ENCODE assay signal across 22 cellular contexts in genomic region chr12:21434704-21435103, GRCh38. TPM values are rescaled to one million over a fixed set of nuclear protein-coding genes. Genes with fewer than 3 reads are reported as not detected.
A peak's percentile ranks its signal among the peaks of the same experiment; 100 is the strongest.
DNase-seq lines count a peak whose midpoint lies in the region; ATAC-seq, FAIRE-seq and TF ChIP-seq lines count a peak whose summit lies in the region.
"Had no signal": no experiment of that assay in that cellular context is flagged by ENCODE, and none has a peak within 500 bp of the region (broad histone marks: within the 10 kb centered on the region; RNA-seq: fewer than 3 reads in every experiment).

No MANE protein-coding gene starts in this region.

- H3K27me3 ChIP-seq in endothelial cell of umbilical vein (ENCODE audit: control insufficient read depth in 2 of 2, insufficient read depth in 2 of 2, low read length in 2 of 2) (no peaks in the 10 kb centered on the region), trophoblast cell (ENCODE audit: insufficient read depth, low read length) (no peaks in the 10 kb centered on the region)

- H3K9me3 ChIP-seq in endothelial cell of umbilical vein (replicated peaks; ENCODE audit: control insufficient read depth, insufficient read depth, low read length) = no peaks in the 10 kb centered on the region
- H3K9me3 ChIP-seq in trophoblast cell (ENCODE audit: insufficient read depth, low read depth, low read length) = no peaks in the 10 kb centered on the region
- H3K9me3 ChIP-seq: BE2C, Caco-2 had no signal

- no peak overlapping the region for H3K14ac ChIP-seq in trophoblast cell (ENCODE audit: low read length)

- no peak overlapping the region for H2BK120ac ChIP-seq in trophoblast cell (ENCODE audit: insufficient read depth, low read length, poor library complexity)

- dilution Hi-C loops in endothelial cell of umbilical vein (cut with MboI; ENCODE audit: extremely low pct_ligation_motif_present, low sequenced_read_pairs) = no loop called here

- intact Hi-C loops in endothelial cell of umbilical vein (cut with micrococcal nuclease) = loop anchor here (5.0 kb wide), 2 partner anchors 182 to 613 kb away; partner anchors contain the start of gene CMAS

- BruUV-seq in endothelial cell of umbilical vein (replicated peaks; lab: Mats Ljungman, UMichigan) = no TSS peak

- H2AFZ ChIP-seq in endothelial cell of umbilical vein (ENCODE audit: low read depth, low read length) (no peak overlapping the region), trophoblast cell (ENCODE audit: insufficient read depth, low read length, poor library complexity) (no peak overlapping the region)

- peak; percentile 55 for FAIRE-seq in endothelial cell of umbilical vein (lab: Jason Lieb, UNC)
- FAIRE-seq: A204.1, D721Med, HTR-8/SVneo had no signal

- H3K79me2 ChIP-seq in endothelial cell of umbilical vein (ENCODE audit: control insufficient read depth, insufficient read depth, low read length) (no peaks in the 10 kb centered on the region), trophoblast cell (ENCODE audit: control insufficient read depth, insufficient read depth, low read length, poor library complexity) (peaks cover 5% of the 10 kb centered on the region)

- no peak overlapping the region for H4K12ac ChIP-seq in trophoblast cell (ENCODE audit: low read depth, low read length)

- no peak overlapping the region for H4K91ac ChIP-seq in trophoblast cell (ENCODE audit: low read depth, low read length)

- no peaks in the 10 kb centered on the region for H4K20me1 ChIP-seq in endothelial cell of umbilical vein (replicated peaks; ENCODE audit: control insufficient read depth, extremely low read depth, insufficient read depth, low read length)

- H3K4ac ChIP-seq in trophoblast cell (ENCODE audit: low read depth, low read length) = no peak overlapping the region

- no peak for TF ChIP-seq POLR2A in endothelial cell of umbilical vein (IDR thresholded peaks at IDR 0.05; ENCODE audit: low read depth, low read length)

- no peaks in the 10 kb centered on the region for H3K9me1 ChIP-seq in endothelial cell of umbilical vein (replicated peaks; ENCODE audit: control insufficient read depth, extremely low read depth, insufficient read depth, low read length)

- POLR2A ChIA-PET in endothelial cell of umbilical vein (lab: Charles Lee) = no interaction called here

- H3K4me2 ChIP-seq in endothelial cell of umbilical vein (ENCODE audit: insufficient read depth, low read length) = no peak overlapping the region
- H3K4me2 ChIP-seq in trophoblast cell (ENCODE audit: low read length) = no peak overlapping the region

- no peak overlapping the region for H2BK12ac ChIP-seq in trophoblast cell (ENCODE audit: low read length)

- CTCF ChIA-PET in endothelial cell of umbilical vein (lab: Charles Lee) = no interaction called here

- no peak overlapping the region for H3K23ac ChIP-seq in trophoblast cell (ENCODE audit: low read length)

- TF ChIP-seq CTCF in endothelial cell of umbilical vein (IDR thresholded peaks at IDR 0.05; ENCODE audit: extremely low read depth in 1 of 2, insufficient read depth in 1 of 2, low read depth in 1 of 2, low read length in 2 of 2) = no peak

- no peaks in the 10 kb centered on the region for H3K36me3 ChIP-seq in endothelial cell of umbilical vein (ENCODE audit: control insufficient read depth in 2 of 2, extremely low read depth in 1 of 2, insufficient read depth in 2 of 2, low read length in 2 of 2)
- no peaks in the 10 kb centered on the region for H3K36me3 ChIP-seq in trophoblast cell (ENCODE audit: control insufficient read depth in 1 of 2, insufficient read depth in 2 of 2, low read length in 2 of 2)
- H3K36me3 ChIP-seq: BE2C had no signal

- DNase-seq in ELR (ENCODE audit: low read depth) (peak; percentile 38), M059J (ENCODE audit: low read depth) (peak; percentile 23), endothelial cell of umbilical vein (ENCODE audit: low read depth, low spot score) (peak; percentile 34), trophoblast cell (peak; percentile 13 to 79), COLO668 (lab: John Stamatoyannopoulos, UW; ENCODE audit: unreplicated experiment) (no peak), cortex of kidney (lab: John Stamatoyannopoulos, UW) (no peak), nucleus accumbens (lab: John Stamatoyannopoulos, UW) (no peak)
- DNase-seq: ACHN; BE2C; C1 segment of cervical spinal cord; Caco-2; CD4-positive, CD25-positive, alpha-beta regulatory T cell; CD8-positive, alpha-beta memory T cell; GF-D8; GOT3; H9; IMR-90; KBM-7 had no signal

- WGBS in trophoblast cell (ENCODE audit: extremely low coverage, insufficient coverage, insufficient read length) = no CpG with 5 or more reads among the region's 2 CpGs

- H3K18ac ChIP-seq in trophoblast cell (ENCODE audit: low read length) = no peak overlapping the region

- H3K4me3 ChIP-seq in endothelial cell of umbilical vein (replicated peaks in 1 of 3; ENCODE audit: insufficient read depth in 1 of 3, low read depth in 1 of 3, low read length in 3 of 3) = no peak overlapping the region
- H3K4me3 ChIP-seq in trophoblast cell (ENCODE audit: low read depth, low read length) = no peak overlapping the region

- H3K9ac ChIP-seq in endothelial cell of umbilical vein (replicated peaks; ENCODE audit: extremely low read depth, insufficient read depth, low read length) (no peak overlapping the region), trophoblast cell (ENCODE audit: low read length) (no peak overlapping the region)

- peaks cover 9% of the 10 kb centered on the region for H3K79me1 ChIP-seq in trophoblast cell (ENCODE audit: low read length)

- H4K8ac ChIP-seq in trophoblast cell (ENCODE audit: low read depth, low read length) = no peak overlapping the region

- no peak for ATAC-seq in HG03457 (IDR thresholded peaks at IDR 0.05; ENCODE audit: unreplicated experiment)

- H3K4me1 ChIP-seq in endothelial cell of umbilical vein (ENCODE audit: control insufficient read depth, extremely low read depth, insufficient read depth, low read length) (peaks cover 4% of the 10 kb centered on the region), trophoblast cell (ENCODE audit: control insufficient read depth in 1 of 2, insufficient read depth in 2 of 2, low read length in 2 of 2) (no peaks in the 10 kb centered on the region)
- H3K4me1 ChIP-seq: BE2C had no signal

- no peak overlapping the region for H2BK5ac ChIP-seq in trophoblast cell (ENCODE audit: low read depth, low read length, poor library complexity)

- H3K27ac ChIP-seq in endothelial cell of umbilical vein (ENCODE audit: insufficient read depth, low read depth, low read length) (no peak overlapping the region), trophoblast cell (ENCODE audit: low read depth, low read length) (no peak overlapping the region)

- H2AK5ac ChIP-seq in trophoblast cell (ENCODE audit: low read length) = no peak overlapping the region

TF ChIP-seq in endothelial cell of umbilical vein, 7 proteins besides CTCF, POLR2A, EP300 and RAD21:
- TF ChIP-seq MAX (IDR thresholded peaks at IDR 0.05; ENCODE audit: insufficient read depth, insufficient read length) = no peak

RNA-seq across cellular contexts. Expression of gene PYROXD1, which starts 2.8 kb away (rescaled TPM):
- total RNA-seq in M059J (2014; rRNA removed; shearing (Covaris generic)) = 0.94 and 2.3 TPM in 2 replicates
- 10.1 and 12.0 TPM in 2 replicates for total RNA-seq in endothelial cell of umbilical vein
- 3.7 and 5.3 TPM in 2 replicates for polyA plus RNA-seq in endothelial cell of umbilical vein
- polyA plus RNA-seq in endothelial cell of umbilical vein (2011; cell fraction: cytosol; rRNA removed) = 4.3 and 4.7 TPM in 2 replicates
- polyA plus RNA-seq in endothelial cell of umbilical vein (2011; cell fraction: nucleus; rRNA removed) = 10.3 and 14.5 TPM in 2 replicates
- 8.8 and 12.9 TPM in 2 replicates for polyA plus RNA-seq in endothelial cell of umbilical vein (2012)
- 10.0 and 10.6 TPM in 2 replicates for polyA minus RNA-seq in endothelial cell of umbilical vein
- polyA minus RNA-seq in endothelial cell of umbilical vein (2011; cell fraction: cytosol; rRNA and poly(A)+ RNA removed) = 20.4 TPM
- polyA minus RNA-seq in endothelial cell of umbilical vein (2011; cell fraction: nucleus; rRNA and poly(A)+ RNA removed) = 25.2 and 26.8 TPM in 2 replicates
- 7.3 and 7.8 TPM in 2 replicates for polyA plus RNA-seq in trophoblast cell (2013)

Comparison
In these comparisons a context has a peak if more than half of its experiments do, and no peak if none do; other contexts are left out.
1. DNase-seq: peak in ELR (single experiment), M059J (single experiment), endothelial cell of umbilical vein (single experiment) and trophoblast cell (2 of 2); none in COLO668 (single experiment), cortex of kidney (single experiment) and nucleus accumbens (0 of 56).